10 cellular contexts compared by ENCODE assay signal in the genomic region with DNA sequence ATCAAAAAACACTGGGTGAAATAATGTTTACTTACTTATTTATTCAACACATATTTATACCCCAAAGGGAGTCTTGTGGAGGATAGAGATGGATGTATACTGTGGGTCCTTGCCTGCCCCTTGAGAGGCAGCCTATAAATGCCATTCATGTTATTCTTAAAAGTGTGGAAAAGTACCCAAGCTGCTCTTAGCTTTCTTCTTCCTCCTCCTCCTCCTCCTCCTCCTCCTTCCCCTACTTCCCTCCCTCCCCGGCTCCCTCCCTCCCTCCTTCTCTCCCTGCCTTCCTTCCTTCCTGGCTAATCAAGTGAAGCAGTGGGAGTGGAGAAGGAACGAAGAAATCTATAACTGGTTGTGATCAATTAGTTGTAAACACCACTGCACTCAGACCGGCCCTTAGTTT. TPM values are rescaled to one million over a fixed set of nuclear protein-coding genes. Genes with fewer than 3 reads are reported as not detected.
DNase-seq lines count a peak whose midpoint lies in the region; ATAC-seq and TF ChIP-seq lines count a peak whose summit lies in the region.
"Had no signal": no experiment of that assay in that cellular context is flagged by ENCODE, and none has a peak within 500 bp of the region (broad histone marks: within the 10 kb centered on the region; RNA-seq: fewer than 3 reads in every experiment).

No MANE protein-coding gene starts in this region.

- intact Hi-C loops in activated CD4-positive, alpha-beta T cell treated with anti-CD3 and anti-CD28 coated beads, Interleukin-2, amount 10 ng/mL, durations not matched to agents 24 days and 14 days (cut with micrococcal nuclease), result no loop called here
- intact Hi-C loops in natural killer cell (cut with micrococcal nuclease), result no loop called here

- H3K27me3 Mint-ChIP-seq in activated CD4-positive, alpha-beta T cell treated with anti-CD3 and anti-CD28 coated beads, Interleukin-2, amount 10 ng/mL, durations not matched to agents 24 days and 14 days, result no peaks in the 10 kb centered on the region
- no peaks in the 10 kb centered on the region for H3K27me3 Mint-ChIP-seq in activated naive CD8-positive, alpha-beta T cell treated with anti-CD3 and anti-CD28 coated beads for 36 hours
- no peaks in the 10 kb centered on the region for H3K27me3 Mint-ChIP-seq in natural killer cell (ENCODE audit: low read depth in 2 of 2)

- H3K4me1 Mint-ChIP-seq in activated CD4-positive, alpha-beta T cell treated with anti-CD3 and anti-CD28 coated beads, Interleukin-2, amount 10 ng/mL, durations not matched to agents 24 days and 14 days, result peaks cover 7% of the 10 kb centered on the region
- H3K4me1 Mint-ChIP-seq in activated naive CD8-positive, alpha-beta T cell treated with anti-CD3 and anti-CD28 coated beads for 36 hours, result peaks cover 2% of the 10 kb centered on the region
- peaks cover 0 to 6% of the 10 kb centered on the region in 2 donors for H3K4me1 Mint-ChIP-seq in natural killer cell

- H3K36me3 Mint-ChIP-seq in activated CD4-positive, alpha-beta T cell treated with anti-CD3 and anti-CD28 coated beads, Interleukin-2, amount 10 ng/mL, durations not matched to agents 24 days and 14 days (ENCODE audit: low read depth), result peaks cover 4% of the 10 kb centered on the region
- H3K36me3 Mint-ChIP-seq in activated naive CD8-positive, alpha-beta T cell treated with anti-CD3 and anti-CD28 coated beads for 36 hours, result peaks cover 6% of the 10 kb centered on the region
- no peaks in the 10 kb centered on the region for H3K36me3 Mint-ChIP-seq in natural killer cell

- no peaks in the 10 kb centered on the region for H3K9me3 Mint-ChIP-seq in activated CD4-positive, alpha-beta T cell treated with anti-CD3 and anti-CD28 coated beads, Interleukin-2, amount 10 ng/mL, durations not matched to agents 24 days and 14 days
- no peaks in the 10 kb centered on the region for H3K9me3 Mint-ChIP-seq in activated naive CD8-positive, alpha-beta T cell treated with anti-CD3 and anti-CD28 coated beads for 36 hours
- H3K9me3 Mint-ChIP-seq in natural killer cell, result no peaks in the 10 kb centered on the region

- H3K27ac Mint-ChIP-seq in activated CD4-positive, alpha-beta T cell treated with anti-CD3 and anti-CD28 coated beads, Interleukin-2, amount 10 ng/mL, durations not matched to agents 24 days and 14 days, result no peak overlapping the region
- H3K27ac Mint-ChIP-seq in activated naive CD8-positive, alpha-beta T cell treated with anti-CD3 and anti-CD28 coated beads for 36 hours, result no peak overlapping the region
- peak overlapping the region in 1 of 2 donors; percentile 80 for H3K27ac Mint-ChIP-seq in natural killer cell

- TF ChIP-seq CTCF in natural killer cell (IDR thresholded peaks at IDR 0.05), result no peak

- H3K4me3 Mint-ChIP-seq in activated CD4-positive, alpha-beta T cell treated with anti-CD3 and anti-CD28 coated beads, Interleukin-2, amount 10 ng/mL, durations not matched to agents 24 days and 14 days, result peak overlapping the region; percentile 86
- H3K4me3 Mint-ChIP-seq in activated naive CD8-positive, alpha-beta T cell treated with anti-CD3 and anti-CD28 coated beads for 36 hours, result peak overlapping the region; percentile 82
- peak overlapping the region; percentile 85 for H3K4me3 Mint-ChIP-seq in natural killer cell

- DNase-seq in activated CD4-positive, alpha-beta T cell treated with anti-CD3 and anti-CD28 coated beads, Interleukin-2, amount 10 ng/mL, durations not matched to agents 24 days and 14 days, result no peak
- DNase-seq in activated CD4-positive, alpha-beta T cell treated with anti-CD3 and anti-CD28 coated beads for 1 hour, result no peak
- peak; percentile 25 for DNase-seq in M059J (ENCODE audit: low read depth)
- DNase-seq in activated naive CD8-positive, alpha-beta T cell treated with anti-CD3 and anti-CD28 coated beads for 36 hours, result no peak
- no peak for DNase-seq in natural killer cell
- no peak for DNase-seq in pons (ENCODE audit: low spot score)
- no peak for DNase-seq in DMS53 (lab: John Stamatoyannopoulos, UW)
- DNase-seq: aorta, RPMI8226 had no signal

- no peak for ATAC-seq in natural killer cell
- ATAC-seq in HG02610 (IDR thresholded peaks at IDR 0.05; ENCODE audit: unreplicated experiment), result no peak

RNA-seq across cellular contexts. Expression of gene IGF2BP3, which starts 21.2 kb away (rescaled TPM):
- total RNA-seq in activated CD4-positive, alpha-beta T cell treated with anti-CD3 and anti-CD28 coated beads, Interleukin-2, amount 10 ng/mL, durations not matched to agents 24 days and 14 days, result 2.2 and 2.7 TPM in 2 replicates
- 50.6 and 76.9 TPM in 2 replicates for total RNA-seq in M059J (2014; rRNA removed; shearing (Covaris generic))
- total RNA-seq in activated naive CD8-positive, alpha-beta T cell treated with anti-CD3 and anti-CD28 coated beads for 36 hours, result under 1 TPM; 0.41 to 0.70 TPM
- total RNA-seq in natural killer cell, result 1 to 10 TPM in 2 of 3 donors, not detected in 1; 1.4 to 2.9 TPM

RNA-seq across cellular contexts. Expression of gene TRA2A, which starts 40.3 kb away (rescaled TPM):
- 96.8 and 103 TPM in 2 replicates for total RNA-seq in activated CD4-positive, alpha-beta T cell treated with anti-CD3 and anti-CD28 coated beads, Interleukin-2, amount 10 ng/mL, durations not matched to agents 24 days and 14 days
- total RNA-seq in M059J (2014; rRNA removed; shearing (Covaris generic)), result 27.5 and 31.6 TPM in 2 replicates
- total RNA-seq in activated naive CD8-positive, alpha-beta T cell treated with anti-CD3 and anti-CD28 coated beads for 36 hours, result 100 to 1,000 TPM; 102 to 104 TPM
- 100 to 1,000 TPM; 269 to 385 (median 324) TPM for total RNA-seq in natural killer cell

Comparison
In these comparisons a context has a peak if more than half of its experiments do, and no peak if none do; other contexts are left out.
1. RNA of gene IGF2BP3, which starts 21.2 kb away (total RNA-seq): 50.6 to 76.9 TPM in M059J; 2.2 to 2.7 TPM in activated CD4-positive, alpha-beta T cell treated with anti-CD3 and anti-CD28 coated beads, Interleukin-2, amount 10 ng/mL, durations not matched to agents 24 days and 14 days, 1.4 to 2.9 TPM in natural killer cell and 0.41 to 0.70 TPM in activated naive CD8-positive, alpha-beta T cell treated with anti-CD3 and anti-CD28 coated beads for 36 hours; every median in the first group is over 10 times any median in the second.
2. Peak in every context shown above with its lines, with median percentiles within 50 percentile points of each other: H3K4me3 Mint-ChIP-seq.